In genomic region chr22:37244922-37245722, GRCh38 we compare ENCODE assay signal across 9 cellular contexts. TPM values are rescaled to one million over a fixed set of nuclear protein-coding genes. Genes with fewer than 3 reads are reported as not detected.
DNase-seq lines count a peak whose midpoint lies in the region; ATAC-seq and TF ChIP-seq lines count a peak whose summit lies in the region.
"Had no signal": no experiment of that assay in that cellular context is flagged by ENCODE, and none has a peak within 500 bp of the region (broad histone marks: within the 10 kb centered on the region; RNA-seq: fewer than 3 reads in every experiment).

No MANE protein-coding gene starts in this region.

- H3K9me3 ChIP-seq in Peyer's patch = no peaks in the 10 kb centered on the region
- no peaks in the 10 kb centered on the region for H3K9me3 ChIP-seq in left lung
- H3K9me3 ChIP-seq in GM23248 (ENCODE audit: low read depth) = no peaks in the 10 kb centered on the region

- DNase-seq in GF-D8 (lab: John Stamatoyannopoulos, UW) (peak; percentile 79), Peyer's patch (peak; percentile 47 to 90 (median 88)), left lung (peak; percentile 45 to 73), kidney glomerular epithelial cell (lab: John Stamatoyannopoulos, UW) (no peak), GM23248 (no peak)

- 77 to 78% methylated on average over 20 to 22 of the region's 22 CpGs for WGBS in GM23248 (ENCODE audit: low coverage in 1 of 2, low lambda C conversion rate in 2 of 2, missing lambda C conversion rate in 2 of 2), 2 experiments

- TF ChIP-seq POLR2A in Peyer's patch (IDR thresholded peaks at IDR 0.05) = no peak

- intact Hi-C loops in left lung (cut with DNase I) = no loop called here

- no peak overlapping the region for H3K9ac ChIP-seq in GM23248

- peak overlapping the region in 1 of 4 donors; percentile 13 for H3K4me3 ChIP-seq in Peyer's patch
- peak overlapping the region in 1 of 2 donors; percentile 67 for H3K4me3 ChIP-seq in left lung
- no peak overlapping the region for H3K4me3 ChIP-seq in GM23248

- TF ChIP-seq CTCF in Peyer's patch (IDR thresholded peaks at IDR 0.05) = no peak
- no peak for TF ChIP-seq CTCF in left lung (IDR thresholded peaks at IDR 0.05)

- in situ Hi-C loops in GM23248 (cut with MboI) = no loop called here

- H3F3A ChIP-seq in GM23248 (ENCODE audit: insufficient read depth) = no peaks in the 10 kb centered on the region

- no peaks in the 10 kb centered on the region for H3K79me2 ChIP-seq in GM23248 (ENCODE audit: insufficient read depth)

- no peak overlapping the region for H3K4me2 ChIP-seq in GM23248 (ENCODE audit: unreplicated experiment)

- ATAC-seq in GM21619 (IDR thresholded peaks at IDR 0.05; ENCODE audit: unreplicated experiment) (peak; percentile 35), left lung (no peak), HG02870 (IDR thresholded peaks at IDR 0.05; ENCODE audit: unreplicated experiment) (no peak), GM19452 (IDR thresholded peaks at IDR 0.05; ENCODE audit: unreplicated experiment) (no peak)

- H3K27ac ChIP-seq in Peyer's patch = peak overlapping the region; percentile 72 to 91 (median 78)
- peak overlapping the region; percentile 26 to 95 for H3K27ac ChIP-seq in left lung
- no peak overlapping the region for H3K27ac ChIP-seq in GM23248

- peaks cover 0 to 5% of the 10 kb centered on the region in 2 donors for H3K27me3 ChIP-seq in Peyer's patch
- H3K27me3 ChIP-seq in left lung = peaks cover 0 to 56% of the 10 kb centered on the region in 2 donors
- no peaks in the 10 kb centered on the region for H3K27me3 ChIP-seq in GM23248 (replicated peaks; ENCODE audit: insufficient read depth)

- H3K4me1 ChIP-seq in Peyer's patch (peaks cover 0 to 30% (median 15%) of the 10 kb centered on the region in 4 donors), left lung (peaks cover 0 to 58% of the 10 kb centered on the region in 2 donors), GM23248 (ENCODE audit: insufficient read depth) (peaks cover 11% of the 10 kb centered on the region)

- no peaks in the 10 kb centered on the region for H3K36me3 ChIP-seq in Peyer's patch
- H3K36me3 ChIP-seq in left lung = peaks cover 0 to 9% of the 10 kb centered on the region in 2 donors
- H3K36me3 ChIP-seq in GM23248 (ENCODE audit: low read depth) = no peaks in the 10 kb centered on the region

- no peaks in the 10 kb centered on the region for H4K20me1 ChIP-seq in GM23248 (ENCODE audit: insufficient read depth)

- H2AFZ ChIP-seq in GM23248 = no peak overlapping the region

- no peaks in the 10 kb centered on the region for H3K9me2 ChIP-seq in GM23248 (ENCODE audit: insufficient read depth)

RNA-seq across cellular contexts. Expression of gene RAC2, which starts 1.1 kb away (rescaled TPM):
- total RNA-seq in Peyer's patch (100 to 1,000 TPM in 1 of 4 donors, 10 to 100 TPM in 3; 10.0 to 124 (median 20.6) TPM), left lung (10 to 100 TPM; 40.9 to 77.2 TPM)
- 32.8 and 35.1 TPM in 2 replicates for total RNA-seq in GM23248 (2014; rRNA removed; shearing (Covaris generic))
- 34.9 and 36.3 TPM in 2 replicates for polyA plus RNA-seq in GM23248 (2016; fragmentation: Nextera tagmentation; extraction: Ambion mirVana)

RNA-seq across cellular contexts. Expression of gene SSTR3, which starts 32.8 kb away (rescaled TPM):
- total RNA-seq in Peyer's patch (not detected), left lung (under 1 TPM in 1 of 2 donors, not detected in 1; 0.26 TPM)
- total RNA-seq in GM23248 (2014; rRNA removed; shearing (Covaris generic)) = not detected in 2 replicates
- polyA plus RNA-seq in GM23248 (2016; fragmentation: Nextera tagmentation; extraction: Ambion mirVana) = not detected in 2 replicates
- total RNA-seq: RPMI7951 had no signal

RNA-seq across cellular contexts. Expression of gene CYTH4, which starts 37.2 kb away (rescaled TPM):
- total RNA-seq in Peyer's patch = 10 to 100 TPM; 13.5 to 75.9 (median 22.5) TPM
- 10 to 100 TPM; 16.2 to 63.4 TPM for total RNA-seq in left lung
- total RNA-seq in GM23248 (2014; rRNA removed; shearing (Covaris generic)) = not detected in 2 replicates
- not detected in 2 replicates for polyA plus RNA-seq in GM23248 (2016; fragmentation: Nextera tagmentation; extraction: Ambion mirVana)

RNA-seq across cellular contexts. Expression of gene C1QTNF6, which starts 57.1 kb away (rescaled TPM):
- total RNA-seq in Peyer's patch (1 to 10 TPM; 3.9 to 9.4 (median 5.9) TPM), left lung (10 to 100 TPM in 1 of 2 donors, 1 to 10 TPM in 1; 7.2 to 16.0 TPM)
- 3.4 and 4.0 TPM in 2 replicates for total RNA-seq in GM23248 (2014; rRNA removed; shearing (Covaris generic))
- polyA plus RNA-seq in GM23248 (2016; fragmentation: Nextera tagmentation; extraction: Ambion mirVana) = 8.9 and 9.8 TPM in 2 replicates

Comparison
In these comparisons a context has a peak if more than half of its experiments do, and no peak if none do; other contexts are left out.
1. DNase-seq: peak in GF-D8 (single experiment), Peyer's patch (3 of 3) and left lung (2 of 2); none in kidney glomerular epithelial cell (single experiment) and GM23248 (single experiment).
2. RNA of gene CYTH4, which starts 37.2 kb away (total RNA-seq): 16.2 to 63.4 TPM in left lung and 13.5 to 75.9 TPM in Peyer's patch; not detected in GM23248; every median in the first group is over 10 times any median in the second.